ENCODE assay signal across 21 cellular contexts in the genomic region with DNA sequence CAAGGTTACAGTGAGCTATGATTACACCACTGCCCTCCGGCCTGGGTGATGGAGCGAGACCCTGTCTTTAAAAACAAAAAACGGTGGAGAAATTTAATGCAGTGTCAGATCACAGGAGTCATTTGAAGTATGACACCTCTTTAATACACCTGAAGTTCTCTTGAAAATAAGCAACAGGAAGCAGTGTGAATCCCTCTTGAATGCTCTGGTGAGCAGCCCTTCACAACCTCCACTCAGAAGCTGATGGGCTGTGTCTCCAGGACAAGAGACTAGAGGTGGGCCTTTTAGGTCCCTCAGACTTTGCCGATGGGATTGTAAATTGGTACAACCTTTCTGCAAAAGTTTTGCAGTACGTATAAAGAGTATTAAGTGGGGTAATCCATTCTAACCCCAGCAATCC. TPM values are rescaled to one million over a fixed set of nuclear protein-coding genes. Genes with fewer than 3 reads are reported as not detected.
DNase-seq lines count a peak whose midpoint lies in the region; ATAC-seq and TF ChIP-seq lines count a peak whose summit lies in the region.
"Had no signal": no experiment of that assay in that cellular context is flagged by ENCODE, and none has a peak within 500 bp of the region (broad histone marks: within the 10 kb centered on the region; RNA-seq: fewer than 3 reads in every experiment).

No MANE protein-coding gene starts in this region.

- peaks cover 41% of the 10 kb centered on the region for H3K4me1 Mint-ChIP-seq in CD4-positive, alpha-beta T cell (ENCODE audit: low read depth)

- H3K4me2 ChIP-seq in hepatocyte (no peak overlapping the region), osteoblast (ENCODE audit: insufficient read depth, low read length) (no peak overlapping the region)
- H3K4me2 ChIP-seq: A549 had no signal

- H2AFZ ChIP-seq in hepatocyte = no peak overlapping the region
- no peak overlapping the region for H2AFZ ChIP-seq in osteoblast (ENCODE audit: low read length)

- H3K27me3 ChIP-seq in CD4-positive, alpha-beta T cell (ENCODE audit: control insufficient read depth, insufficient read depth, low read length) = no peaks in the 10 kb centered on the region
- H3K27me3 ChIP-seq in hepatocyte (no peaks in the 10 kb centered on the region), osteoblast (ENCODE audit: insufficient read depth, low read length) (peaks cover 9% of the 10 kb centered on the region), testis (no peaks in the 10 kb centered on the region)
- H3K27me3 ChIP-seq: BE2C, MG63, Peyer's patch, SJCRH30 had no signal

- peaks cover 11% of the 10 kb centered on the region for H3K9me3 Mint-ChIP-seq in CD4-positive, alpha-beta T cell

- no peak for TF ChIP-seq CTCF in CD4-positive, alpha-beta T cell (IDR thresholded peaks at IDR 0.05)
- TF ChIP-seq CTCF in hepatocyte (IDR thresholded peaks at IDR 0.05; ENCODE audit: poor library complexity) (no peak), osteoblast (IDR thresholded peaks at IDR 0.05; ENCODE audit: extremely low read depth, low read depth, low read length) (no peak), testis (IDR thresholded peaks at IDR 0.05) (no peak)

- intact Hi-C loops in CD4-positive, alpha-beta T cell (cut with DNase I, micrococcal nuclease) = no loop called here
- intact Hi-C loops in testis (cut with DNase I; ENCODE audit: low total_unique reads) = no loop called here

- H3K9me2 ChIP-seq in hepatocyte (replicated peaks; ENCODE audit: insufficient read depth) = no peaks in the 10 kb centered on the region

- no peak overlapping the region for H3K4me3 ChIP-seq in hepatocyte
- no peak overlapping the region for H3K4me3 ChIP-seq in osteoblast (ENCODE audit: insufficient read depth, low read length)
- H3K4me3 ChIP-seq in testis = no peak overlapping the region
- H3K4me3 ChIP-seq: A549, MG63, Peyer's patch, SJCRH30 had no signal

- no peaks in the 10 kb centered on the region for H3K27me3 Mint-ChIP-seq in CD4-positive, alpha-beta T cell
- H3K27me3 Mint-ChIP-seq: CD4-positive, alpha-beta memory T cell had no signal

- H4K20me1 ChIP-seq in hepatocyte (ENCODE audit: insufficient read depth, poor library complexity, severe bottlenecking) (no peaks in the 10 kb centered on the region), osteoblast (ENCODE audit: insufficient read depth, low read length) (no peaks in the 10 kb centered on the region)

- POLR2A ChIA-PET in CD4-positive, alpha-beta T cell (lab: Charles Lee) = no interaction called here

- H3K79me2 ChIP-seq in hepatocyte (no peaks in the 10 kb centered on the region), osteoblast (ENCODE audit: insufficient read depth, low read length) (no peaks in the 10 kb centered on the region)

- peak overlapping the region; percentile 77 for H3K4me3 Mint-ChIP-seq in CD4-positive, alpha-beta T cell

- CTCF ChIA-PET in CD4-positive, alpha-beta T cell (lab: Charles Lee) = no interaction called here

- H3K9me3 ChIP-seq in CD4-positive, alpha-beta T cell (ENCODE audit: control insufficient read depth, low read length) = peaks cover 7% of the 10 kb centered on the region
- no peaks in the 10 kb centered on the region for H3K9me3 ChIP-seq in hepatocyte (ENCODE audit: low read depth)
- peaks cover 2% of the 10 kb centered on the region for H3K9me3 ChIP-seq in osteoblast (ENCODE audit: low read depth, low read length)
- no peaks in the 10 kb centered on the region for H3K9me3 ChIP-seq in testis
- H3K9me3 ChIP-seq: BE2C had no signal

- peak overlapping the region; percentile 54 for H3K27ac Mint-ChIP-seq in CD4-positive, alpha-beta T cell

- no peaks in the 10 kb centered on the region for H3K36me3 ChIP-seq in hepatocyte (replicated peaks; ENCODE audit: insufficient read depth, low read depth)
- H3K36me3 ChIP-seq in osteoblast (ENCODE audit: insufficient read depth, low read length) = no peaks in the 10 kb centered on the region
- H3K36me3 ChIP-seq in testis (ENCODE audit: low read depth, missing control alignments) = no peaks in the 10 kb centered on the region
- H3K36me3 ChIP-seq: BE2C, MG63, Peyer's patch, SJCRH30 had no signal

- H3K27ac ChIP-seq in CD4-positive, alpha-beta T cell (ENCODE audit: low read depth, low read length) = no peak overlapping the region
- peak overlapping the region; percentile 66 for H3K27ac ChIP-seq in hepatocyte
- H3K27ac ChIP-seq in osteoblast (ENCODE audit: low read depth, low read length) = no peak overlapping the region
- H3K27ac ChIP-seq in testis = no peak overlapping the region
- H3K27ac ChIP-seq: A549, SJCRH30 had no signal

- WGBS in hepatocyte (ENCODE audit: low lambda C conversion rate, missing lambda C conversion rate) = over 99% methylated on average over 5 of the region's 5 CpGs
- WGBS in testis, 2 donors = 88 to 90% methylated on average over 5 of the region's 5 CpGs

- TF ChIP-seq POLR2A in testis (IDR thresholded peaks at IDR 0.05) = no peak

- no peak for ATAC-seq in CD4-positive, alpha-beta T cell (ENCODE audit: poor library complexity)
- ATAC-seq: A549 had no signal

- H3K36me3 Mint-ChIP-seq in CD4-positive, alpha-beta T cell (ENCODE audit: low read depth) = no peaks in the 10 kb centered on the region

- peaks cover 11% of the 10 kb centered on the region for H3K4me1 ChIP-seq in hepatocyte (ENCODE audit: insufficient read depth)
- H3K4me1 ChIP-seq in osteoblast (ENCODE audit: insufficient read depth, low read length) = no peaks in the 10 kb centered on the region
- no peaks in the 10 kb centered on the region for H3K4me1 ChIP-seq in testis
- H3K4me1 ChIP-seq: A549, BE2C, SJCRH30 had no signal

- no peak for DNase-seq in CD4-positive, alpha-beta T cell
- DNase-seq in NAMALWA (ENCODE audit: low spot score) (peak; percentile 24), hepatocyte (ENCODE audit: low spot score) (no peak), osteoblast (ENCODE audit: insufficient read length, low spot score, missing footprints) (peak; percentile 38), iPS-NIHi11 (ENCODE audit: low spot score) (no peak), testis (no peak)
- no peak for DNase-seq in activated CD4-positive, alpha-beta T cell treated with anti-CD3 and anti-CD28 coated beads for 1 hour
- no peak for DNase-seq in activated naive CD4-positive, alpha-beta T cell treated with Interleukin-2 at 50 U/mL for 16 hours
- DNase-seq: BE2C, DND-41, MG63, NCI-H1092, NCI-H1436, NCI-H1930, NCI-H2227 treated with DMSO at 0.1 percent for 48 hours, NCI-H510A, NCI-H748 treated with DMSO at 0.1 percent for 48 hours, Peyer's patch, SJCRH30 had no signal

RNA-seq across cellular contexts. Expression of a gene that starts 50.1 kb away (rescaled TPM):
- total RNA-seq in CD4-positive, alpha-beta T cell = not detected
- total RNA-seq in hepatocyte (0.40 and 0.80 TPM in 2 replicates), osteoblast (not detected in 2 replicates), testis (not detected)
- polyA plus RNA-seq in hepatocyte (0.69 TPM in 1 of 2 replicates, not detected in the other), testis (ENCODE audit: insufficient read depth, low read depth, low replicate concordance) (0.57 TPM)
- total RNA-seq: CD4-positive, alpha-beta memory T cell; Peyer's patch; SJCRH30 had no signal
- polyA plus RNA-seq: CD4-positive, alpha-beta memory T cell had no signal

Comparison
In these comparisons a context has a peak if more than half of its experiments do, and no peak if none do; other contexts are left out.
1. DNase-seq: peak in NAMALWA (single experiment) and osteoblast (single experiment); none in CD4-positive, alpha-beta T cell (0 of 10), hepatocyte (single experiment), iPS-NIHi11 (single experiment), activated CD4-positive, alpha-beta T cell treated with anti-CD3 and anti-CD28 coated beads for 1 hour (single experiment), testis (single experiment) and activated naive CD4-positive, alpha-beta T cell treated with Interleukin-2 at 50 U/mL for 16 hours (single experiment).